In genomic region chr3:43389388-43390254, GRCh38 we compare ENCODE assay signal across 8 cellular contexts.
DNase-seq lines count a peak whose midpoint lies in the region; ATAC-seq and TF ChIP-seq lines count a peak whose summit lies in the region.

No MANE protein-coding gene starts in this region.

- H3K4me1 ChIP-seq in osteoblast (ENCODE audit: insufficient read depth, low read length) (peaks cover 13% of the 10 kb centered on the region), upper lobe of left lung (peaks cover 15 to 55% (median 32%) of the 10 kb centered on the region in 4 donors)

- ATAC-seq in upper lobe of left lung (ENCODE audit: low FRiP score in 2 of 2) (peak; percentile 82 to 88), GM21737 (IDR thresholded peaks at IDR 0.05; ENCODE audit: unreplicated experiment) (no peak)

- no peaks in the 10 kb centered on the region for H3K9me3 ChIP-seq in osteoblast (ENCODE audit: low read depth, low read length)
- H3K9me3 ChIP-seq in upper lobe of left lung = no peaks in the 10 kb centered on the region

- H3K36me3 ChIP-seq in osteoblast (ENCODE audit: insufficient read depth, low read length) (no peaks in the 10 kb centered on the region), upper lobe of left lung (no peaks in the 10 kb centered on the region)

- no peaks in the 10 kb centered on the region for H4K20me1 ChIP-seq in osteoblast (ENCODE audit: insufficient read depth, low read length)

- 33 to 43% methylated on average over 10 of the region's 10 CpGs for WGBS in upper lobe of left lung, 2 donors

- peak in 3 of 4 donors; percentile 67 to 91 (median 86) for TF ChIP-seq EP300 in upper lobe of left lung (IDR thresholded peaks at IDR 0.05)

- no peaks in the 10 kb centered on the region for H3K27me3 ChIP-seq in HL-60 (ENCODE audit: insufficient read depth, poor library complexity, severe bottlenecking)
- no peaks in the 10 kb centered on the region for H3K27me3 ChIP-seq in osteoblast (ENCODE audit: insufficient read depth, low read length)
- no peaks in the 10 kb centered on the region for H3K27me3 ChIP-seq in upper lobe of left lung

- H3K4me2 ChIP-seq in osteoblast (ENCODE audit: insufficient read depth, low read length) = peak overlapping the region; percentile 49

- peak overlapping the region; percentile 65 for H3K27ac ChIP-seq in HL-60 (replicated peaks)
- peak overlapping the region; percentile 25 for H3K27ac ChIP-seq in osteoblast (ENCODE audit: low read depth, low read length)
- H3K27ac ChIP-seq in upper lobe of left lung = peak overlapping the region; percentile 85 to 94 (median 88)

- H3K79me2 ChIP-seq in osteoblast (ENCODE audit: insufficient read depth, low read length) = no peaks in the 10 kb centered on the region

- DNase-seq in AG08396 (ENCODE audit: low spot score) (peak; percentile 46), HL-60 (ENCODE audit: low read depth in 1 of 2, low spot score in 1 of 2) (peak; percentile 64 to 86), osteoblast (ENCODE audit: insufficient read length, low spot score, missing footprints) (peak; percentile 85), upper lobe of left lung (peak in 1 of 2 donors; percentile 83), NCI-H2081 treated with DMSO at 0.1 percent for 48 hours (lab: John Stamatoyannopoulos, UW) (no peak)
- peak; percentile 58 to 67 for DNase-seq in activated CD4-positive, alpha-beta T cell treated with anti-CD3 and anti-CD28 coated beads, Interleukin-2, amount 50 U/mL, for 4 hours
- peak; percentile 67 for DNase-seq in effector CD4-positive, alpha-beta T cell

- no peak overlapping the region for H2AFZ ChIP-seq in osteoblast (ENCODE audit: low read length)

- peak in 1 of 4 donors; percentile 40 for TF ChIP-seq POLR2A in upper lobe of left lung (IDR thresholded peaks at IDR 0.05)

- TF ChIP-seq CTCF in HL-60 (IDR thresholded peaks at IDR 0.05; ENCODE audit: insufficient read depth, low read length) = no peak
- TF ChIP-seq CTCF in osteoblast (IDR thresholded peaks at IDR 0.05; ENCODE audit: extremely low read depth, low read depth, low read length) = no peak
- no peak for TF ChIP-seq CTCF in upper lobe of left lung (IDR thresholded peaks at IDR 0.05)

- no peak overlapping the region for H3K4me3 ChIP-seq in HL-60 (replicated peaks; ENCODE audit: insufficient read depth, low read length)
- H3K4me3 ChIP-seq in osteoblast (ENCODE audit: insufficient read depth, low read length) = peak overlapping the region; percentile 2
- no peak overlapping the region for H3K4me3 ChIP-seq in upper lobe of left lung

Comparison
In these comparisons a context has a peak if more than half of its experiments do, and no peak if none do; other contexts are left out.
1. H3K27ac ChIP-seq: peak in every context shown above with its lines; median percentile 88 in upper lobe of left lung; 65 in HL-60; 25 in osteoblast.